In the genomic region with DNA sequence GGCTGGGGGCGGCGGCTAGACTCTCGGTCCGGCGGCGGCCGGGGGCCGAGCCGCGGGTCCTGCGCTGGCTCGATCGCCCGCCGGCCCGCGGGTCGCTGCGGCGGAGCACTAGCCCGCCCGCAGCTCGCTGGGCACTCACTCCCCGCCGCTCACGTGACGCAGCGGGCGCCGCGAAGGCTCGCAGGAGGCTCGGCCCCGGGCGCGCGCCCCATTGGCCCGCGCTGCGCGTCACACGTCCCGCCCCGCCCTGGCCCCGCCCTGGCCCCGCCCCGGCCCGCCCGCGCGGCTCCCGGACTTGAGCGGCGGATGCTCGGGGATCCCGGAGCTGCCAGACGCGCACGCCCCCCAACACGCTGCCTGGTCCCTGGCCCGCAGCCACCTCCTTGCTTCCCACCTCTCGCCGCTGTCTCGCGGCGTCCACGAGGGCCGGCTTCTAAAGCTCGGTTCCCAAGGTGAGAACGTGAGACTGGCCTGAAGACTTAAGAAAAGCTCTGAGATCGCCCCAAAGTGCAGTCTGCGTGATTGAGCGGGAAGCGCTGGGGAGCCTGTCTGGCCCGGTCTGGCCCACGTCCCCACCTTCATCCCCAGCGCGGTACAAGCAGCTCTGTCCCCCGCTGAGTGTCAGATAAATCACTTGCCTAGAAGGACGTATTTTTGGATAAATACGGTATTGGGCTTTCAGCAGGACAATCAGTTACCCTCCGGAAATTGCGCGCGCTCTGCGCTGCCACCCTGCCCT, we compare ENCODE assay signal across 7 cellular contexts. TPM values are rescaled to one million over a fixed set of nuclear protein-coding genes. Genes with fewer than 3 reads are reported as not detected.
A peak's percentile ranks its signal among the peaks of the same experiment; 100 is the strongest.
DNase-seq lines count a peak whose midpoint lies in the region; ATAC-seq, FAIRE-seq and TF ChIP-seq lines count a peak whose summit lies in the region.

Gene KLF15, minus strand, starts transcription at position 110 of the 739 bp plus-strand sequence. CDS start 4,486 bp downstream, outside the sequence.

- peak within 1 kb of the TSS in 5 of 8 donors; percentile 29 to 81 (median 76) for H3K27ac ChIP-seq in spleen

- TF ChIP-seq CTCF in cardiac fibroblast (IDR thresholded peaks at IDR 0.05; ENCODE audit: low read depth, low read length) (no peak), spleen (IDR thresholded peaks at IDR 0.05 in 8 of 11, conservative IDR thresholded peaks at IDR 0.05 in 3 of 11) (no peak)

- no peak for TF ChIP-seq POLR2A in spleen (IDR thresholded peaks at IDR 0.05)

- peaks cover 0 to 77% (median 25%) of the 10 kb centered on the region in 7 donors for H3K27me3 ChIP-seq in spleen (replicated peaks in 1 of 7)

- H3K36me3 ChIP-seq in spleen: no peaks in the 10 kb centered on the region

- WGBS in spleen, 5 donors: 0 to 1% (median 0%) methylated on average over 29 to 86 of the region's 86 CpGs

- FAIRE-seq in GM18507 (lab: Jason Lieb, UNC): no peak

- peaks cover 0 to 40% (median 36%) of the 10 kb centered on the region in 6 donors for H3K4me1 ChIP-seq in spleen

- intact Hi-C loops in spleen (cut with DNase I; ENCODE audit: low total_unique reads): no loop called here

- H3K9me3 ChIP-seq in spleen: no peaks in the 10 kb centered on the region

- DNase-seq in GM18507 (ENCODE audit: extremely low spot score, insufficient read length, low read depth): peak; percentile 88
- DNase-seq in NCI-H2107 (lab: John Stamatoyannopoulos, UW): peak; percentile 75
- DNase-seq in activated CD4-positive, CD25-positive, alpha-beta regulatory T cell treated with anti-CD3 and anti-CD28 coated beads, Interleukin-2, amount 50 U/mL, for 16 hours (ENCODE audit: low read depth, low spot score): peak; percentile 24
- peak; percentile 73 to 90 for DNase-seq in cardiac fibroblast (ENCODE audit: low read depth in 2 of 2)
- DNase-seq in iris pigment epithelial cell (ENCODE audit: low read depth): peak; percentile 82
- DNase-seq in spleen: peak; percentile 94

- peak within 1 kb of the TSS; percentile 59 to 68 for H3K4me3 ChIP-seq in cardiac fibroblast (replicated peaks in 1 of 2; ENCODE audit: low read depth in 2 of 2, low read length in 2 of 2)
- H3K4me3 ChIP-seq in spleen: peak within 1 kb of the TSS; percentile 55 to 84 (median 60)

- ATAC-seq in HG02885 (IDR thresholded peaks at IDR 0.05; ENCODE audit: poor library complexity, unreplicated experiment): peak; percentile 88

RNA-seq across cellular contexts. Expression of gene KLF15, which starts in this region (rescaled TPM):
- 1 to 10 TPM in 6 of 7 donors, under 1 TPM in 1; 0.57 to 9.5 (median 4.8) TPM for total RNA-seq in spleen
- polyA plus RNA-seq in spleen: 1 to 10 TPM in 2 of 3 donors, under 1 TPM in 1; 0.63 to 3.1 (median 2.4) TPM

Comparison
In these comparisons a context has a peak if more than half of its experiments do, and no peak if none do; other contexts are left out.
1. Peak in every context shown above with its lines: DNase-seq, ATAC-seq, H3K4me3 ChIP-seq and H3K27ac ChIP-seq.
2. DNase-seq: peak in every context shown above with its lines; median percentile 94 in spleen; 88 in GM18507; 82 in iris pigment epithelial cell; 82 in cardiac fibroblast; 75 in NCI-H2107; 24 in activated CD4-positive, CD25-positive, alpha-beta regulatory T cell treated with anti-CD3 and anti-CD28 coated beads, Interleukin-2, amount 50 U/mL, for 16 hours.